32 cellular contexts compared by ENCODE assay signal in the genomic region with DNA sequence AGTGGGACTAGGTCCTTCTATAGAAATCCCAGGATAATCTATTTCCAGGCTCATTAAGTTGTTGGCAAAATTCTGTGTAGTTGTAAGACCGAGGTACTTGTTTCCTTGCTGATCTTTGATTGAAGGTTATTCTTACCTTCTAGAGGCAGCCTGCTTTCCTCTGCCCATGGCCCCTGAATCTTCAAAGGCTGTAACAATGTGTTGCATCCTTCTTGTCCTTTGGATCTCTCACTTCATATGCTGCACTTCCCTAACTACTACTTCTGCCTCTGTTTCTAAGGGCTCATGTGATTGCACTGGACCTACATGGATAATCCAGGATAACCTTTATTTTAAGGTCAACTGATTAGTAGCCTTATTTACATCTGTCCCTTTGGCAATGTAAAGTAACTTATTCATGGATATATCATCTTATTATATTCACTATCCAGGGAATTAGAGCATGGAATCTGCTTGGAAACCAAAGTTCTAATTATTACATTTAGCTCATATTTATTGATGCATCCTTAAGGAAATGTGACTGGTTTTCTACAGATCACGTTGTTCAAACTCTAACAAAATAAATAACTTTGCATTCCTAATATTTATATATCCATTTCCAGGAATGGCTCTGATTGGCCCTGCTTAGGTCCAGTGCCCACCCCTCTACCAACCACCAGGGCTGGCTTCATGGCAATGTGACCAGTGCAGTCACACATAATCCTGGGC.
"Had no signal": no experiment of that assay in that cellular context is flagged by ENCODE, and none has a peak within 500 bp of the region (broad histone marks: within the 10 kb centered on the region; RNA-seq: fewer than 3 reads in every experiment).

No MANE protein-coding gene starts in this region.

- H2AFZ ChIP-seq: parathyroid adenoma had no signal

- H3K27ac Mint-ChIP-seq: naive thymus-derived CD8-positive, alpha-beta T cell; natural killer cell treated with Interleukin-12 subunit alpha and Interleukin-12 subunit beta and Interleukin-15 and Interleukin-18, amount 100 ng/mL, for 72 hours; nephron progenitor cell; progenitor cell of endocrine pancreas; stimulated activated memory B cell treated with anti-CD40 and anti-IgM and Interleukin-4, amounts not matched to agents 10 μg/mL and 1 μg/mL and 100 μg/mL, for 72 hours; stimulated activated naive CD8-positive, alpha-beta T cell treated with anti-CD3 and anti-CD28 coated beads, Interleukin-15, amount 100 ng/mL, for 72 hours; type B pancreatic cell had no signal

- H3K9ac ChIP-seq: parathyroid adenoma had no signal

- H3K4me1 ChIP-seq: parathyroid adenoma, psoas muscle, right lobe of liver, suprapubic skin, transverse colon, upper lobe of right lung, uterus had no signal

- H3K27me3 Mint-ChIP-seq: naive thymus-derived CD8-positive, alpha-beta T cell; natural killer cell treated with Interleukin-12 subunit alpha and Interleukin-12 subunit beta and Interleukin-15 and Interleukin-18, amount 100 ng/mL, for 72 hours; progenitor cell of endocrine pancreas; stimulated activated memory B cell treated with anti-CD40 and anti-IgM and Interleukin-4, amounts not matched to agents 10 μg/mL and 1 μg/mL and 100 μg/mL, for 72 hours; stimulated activated naive CD8-positive, alpha-beta T cell treated with anti-CD3 and anti-CD28 coated beads, Interleukin-15, amount 100 ng/mL, for 72 hours; type B pancreatic cell had no signal

- H3K36me3 ChIP-seq: neutrophil, ovary, right lobe of liver, sigmoid colon, suprapubic skin, tibial artery, transverse colon, upper lobe of right lung, uterus had no signal

- H3K9me3 ChIP-seq: neutrophil, ovary, psoas muscle, sigmoid colon, suprapubic skin, testis, tibial artery, transverse colon, upper lobe of right lung, uterus had no signal

- H3K4me1 Mint-ChIP-seq: nephron progenitor cell; neural crest cell; stimulated activated memory B cell treated with anti-CD40 and anti-IgM and Interleukin-4, amounts not matched to agents 10 μg/mL and 1 μg/mL and 100 μg/mL, for 72 hours; stimulated activated naive CD8-positive, alpha-beta T cell treated with anti-CD3 and anti-CD28 coated beads, Interleukin-15, amount 100 ng/mL, for 72 hours had no signal

- FAIRE-seq: small intestine had no signal

- DNase-seq: naive thymus-derived CD8-positive, alpha-beta T cell; nephron progenitor cell; nucleus accumbens; ovary; posterior cingulate gyrus; psoas muscle; right cardiac atrium; right lobe of liver; sigmoid colon; small intestine; stimulated activated CD4-positive, alpha-beta T cell treated with anti-CD3 and anti-CD28 coated beads, Interleukin-15, amount 100 ng/mL, for 24 hours; stimulated activated CD4-positive, alpha-beta T cell treated with anti-CD3 and anti-CD28 coated beads, Interleukin-2, amount 100 ng/mL, for 24 hours; stimulated activated CD4-positive, alpha-beta T cell treated with anti-CD3 and anti-CD28 coated beads, Interleukin-2, amount 100 ng/mL, for 48 hours; stimulated activated CD4-positive, alpha-beta T cell treated with anti-CD3 and anti-CD28 coated beads, Interleukin-4, amount 100 ng/mL, for 4 hours; stimulated activated CD8-positive, alpha-beta memory T cell treated with anti-CD3 and anti-CD28 coated beads, Interleukin-4, amount 100 ng/mL, for 48 hours; stimulated activated naive CD4-positive, alpha-beta T cell; stimulated activated naive CD8-positive, alpha-beta T cell treated with anti-CD3 and anti-CD28 coated beads, Interleukin-15, amount 100 ng/mL, for 72 hours; stimulated activated naive CD8-positive, alpha-beta T cell treated with anti-CD3 and anti-CD28 coated beads, Interleukin-15, Interleukin-2, amounts not matched to agents 100 U/mL and 50 U/mL, for 24 hours; substantia nigra; testis; tibial artery; transverse colon; upper lobe of right lung; uterus had no signal

- H3K27ac ChIP-seq: neutrophil, ovary, parathyroid adenoma, psoas muscle, right lobe of liver, sigmoid colon, suprapubic skin, tibial artery, transverse colon, upper lobe of right lung, uterus had no signal

- H3K27me3 ChIP-seq: neutrophil, ovary, right lobe of liver, sigmoid colon, suprapubic skin, testis, tibial artery, transverse colon, upper lobe of right lung, uterus had no signal

- H3K4me3 ChIP-seq: ovary, psoas muscle, right lobe of liver, sigmoid colon, suprapubic skin, testis, tibial artery, transverse colon, upper lobe of right lung, uterus had no signal

- ATAC-seq: naive thymus-derived CD8-positive, alpha-beta T cell; natural killer cell treated with Interleukin-12 subunit alpha and Interleukin-12 subunit beta and Interleukin-15 and Interleukin-18, amount 100 ng/mL, for 72 hours; psoas muscle; right cardiac atrium; right lobe of liver; stimulated activated memory B cell treated with anti-CD40 and anti-IgM and Interleukin-4, amounts not matched to agents 10 μg/mL and 1 μg/mL and 100 μg/mL, for 72 hours; stimulated activated naive CD8-positive, alpha-beta T cell treated with anti-CD3 and anti-CD28 coated beads, Interleukin-15, amount 100 ng/mL, for 72 hours; stimulated activated naive CD8-positive, alpha-beta T cell treated with anti-CD3 and anti-CD28 coated beads, Interleukin-15, Interleukin-2, amounts not matched to agents 100 U/mL and 50 U/mL, for 24 hours; upper lobe of right lung had no signal

- H3K9me3 Mint-ChIP-seq: natural killer cell treated with Interleukin-12 subunit alpha and Interleukin-12 subunit beta and Interleukin-15 and Interleukin-18, amount 100 ng/mL, for 72 hours; stimulated activated naive CD8-positive, alpha-beta T cell treated with anti-CD3 and anti-CD28 coated beads, Interleukin-15, amount 100 ng/mL, for 72 hours had no signal

- H3K36me3 Mint-ChIP-seq: natural killer cell treated with Interleukin-12 subunit alpha and Interleukin-12 subunit beta and Interleukin-15 and Interleukin-18, amount 100 ng/mL, for 72 hours had no signal

- H3K4me3 Mint-ChIP-seq: naive thymus-derived CD8-positive, alpha-beta T cell; natural killer cell treated with Interleukin-12 subunit alpha and Interleukin-12 subunit beta and Interleukin-15 and Interleukin-18, amount 100 ng/mL, for 72 hours; nephron progenitor cell; neural crest cell; stimulated activated memory B cell treated with anti-CD40 and anti-IgM and Interleukin-4, amounts not matched to agents 10 μg/mL and 1 μg/mL and 100 μg/mL, for 72 hours; stimulated activated naive CD8-positive, alpha-beta T cell treated with anti-CD3 and anti-CD28 coated beads, Interleukin-15, amount 100 ng/mL, for 72 hours; type B pancreatic cell had no signal
